In the genomic region with DNA sequence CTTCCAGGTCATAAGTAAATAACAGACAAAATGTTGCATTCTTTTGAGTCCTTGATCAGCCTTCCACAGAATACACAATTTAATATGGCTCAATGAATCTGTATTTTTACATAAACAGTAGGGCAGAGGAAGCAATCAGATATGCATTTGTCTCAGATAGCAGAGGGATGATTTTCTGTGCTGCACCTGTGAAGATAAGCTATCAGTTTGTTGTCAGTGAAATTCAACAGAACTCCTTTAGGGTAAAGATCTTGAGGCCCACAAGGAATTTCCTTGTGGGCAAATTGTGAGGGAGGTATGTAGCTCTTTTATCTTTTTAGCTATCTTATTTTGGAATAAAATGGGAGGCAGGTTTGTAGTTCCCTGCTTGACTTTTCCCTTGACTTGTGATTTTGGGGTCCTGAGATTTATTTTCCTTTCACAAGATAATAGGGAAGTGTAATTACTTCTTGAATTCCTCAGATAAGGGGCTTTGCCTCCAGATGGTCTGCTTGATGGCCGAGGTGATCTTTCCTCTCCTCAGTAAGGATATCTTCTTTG, we compare ENCODE assay signal across 25 cellular contexts.
A peak's percentile ranks its signal among the peaks of the same experiment; 100 is the strongest.
DNase-seq lines count a peak whose midpoint lies in the region; ATAC-seq, FAIRE-seq and TF ChIP-seq lines count a peak whose summit lies in the region.
"Had no signal": no experiment of that assay in that cellular context is flagged by ENCODE, and none has a peak within 500 bp of the region (broad histone marks: within the 10 kb centered on the region; RNA-seq: fewer than 3 reads in every experiment).

No MANE protein-coding gene starts in this region.

- H3K79me2 ChIP-seq in H9 (ENCODE audit: insufficient read depth, low read length): no peaks in the 10 kb centered on the region
- no peaks in the 10 kb centered on the region for H3K79me2 ChIP-seq in H1 (ENCODE audit: control insufficient read depth in 1 of 2, insufficient read depth in 2 of 2, low read length in 2 of 2)

- H3K4me1 ChIP-seq in H9 (ENCODE audit: insufficient read depth, low read length) (peaks cover 7% of the 10 kb centered on the region), H1 (replicated peaks in 1 of 4; ENCODE audit: control insufficient read depth in 3 of 4, insufficient read depth in 4 of 4, low read length in 3 of 4) (peaks cover 0 to 12% (median 7%) of the 10 kb centered on the region in 4 experiments; a peak in 3 of 7 replicates), mesodermal cell (ENCODE audit: control insufficient read depth, insufficient read depth, low read length, poor library complexity, severe bottlenecking) (peaks cover 6% of the 10 kb centered on the region)
- H3K4me1 ChIP-seq: A549 had no signal

- TF ChIP-seq RAD21 in H1 (IDR thresholded peaks at IDR 0.05 in 1 of 2, conservative IDR thresholded peaks at IDR 0.05 in 1 of 2; ENCODE audit: low read depth in 2 of 2, low read length in 2 of 2): no peak

- peaks cover 6 to 16% of the 10 kb centered on the region in 2 experiments; a peak in 4 of 5 replicates for H3K9me3 Mint-ChIP-seq in H9
- no peaks in the 10 kb centered on the region for H3K9me3 Mint-ChIP-seq in activated T-cell treated with anti-CD3 and anti-CD28 coated beads, Interleukin-2, amount 50 U/mL, for 72 hours
- H3K9me3 Mint-ChIP-seq: CD4-positive, alpha-beta T cell had no signal

- ATAC-seq in activated T-cell treated with anti-CD3 and anti-CD28 coated beads, Interleukin-2, amount 50 U/mL, for 72 hours (replicated peaks in 1 of 2): no peak
- ATAC-seq: A549, GM12878, HepG2, Right ventricle myocardium inferior, SK-N-SH treated with all-trans-retinoic acid at 6 μM for 48 hours had no signal

- WGBS in H9 (ENCODE audit: extremely low coverage, insufficient read length, low lambda C conversion rate): no CpG with 5 or more reads among the region's 1 CpG
- WGBS in H1 (ENCODE audit: extremely low coverage in 1 of 2, insufficient coverage in 1 of 2, insufficient read length in 1 of 2, insufficient replicate concordance in 2 of 2, low coverage in 1 of 2, low lambda C conversion rate in 2 of 2, missing lambda C conversion rate in 1 of 2), 2 experiments: 76% methylated on average over 1 of the region's 1 CpG; no CpG with 5 or more reads in 1 of the 2 experiments
- no CpG with 5 or more reads among the region's 1 CpG for WGBS in mesodermal cell (ENCODE audit: insufficient coverage in 2 of 2), 2 experiments

- H3T11ph ChIP-seq in H9 (ENCODE audit: low read length): no peak overlapping the region

- DNase-seq in H9 (no peak), H1 (ENCODE audit: low read depth in 1 of 2, low spot score in 2 of 2) (no peak), cortex of kidney (lab: John Stamatoyannopoulos, UW) (no peak), caudate nucleus (lab: John Stamatoyannopoulos, UW) (no peak), DMS153 treated with DMSO at 0.1 percent for 48 hours (lab: John Stamatoyannopoulos, UW; ENCODE audit: unreplicated experiment) (no peak)
- DNase-seq in activated T-cell treated with anti-CD3 and anti-CD28 coated beads, Interleukin-2, amount 50 U/mL, for 72 hours: no peak
- DNase-seq: AML-193; CD4-positive, alpha-beta T cell; GDM1; Kasumi-1; NCI-H1092 treated with DMSO at 0.1 percent for 48 hours; NCI-H1436 treated with DMSO at 0.1 percent for 48 hours; NCI-H187 treated with DMSO at 0.1 percent for 48 hours; NCI-H2171 treated with DMSO at 0.1 percent for 48 hours; NCI-H524 treated with DMSO at 0.1 percent for 48 hours; NCI-H774 had no signal

- H3K27ac Mint-ChIP-seq in H9: peak overlapping the region; percentile 79 to 89 (median 81); a peak in 6 of 7 replicates
- no peak overlapping the region for H3K27ac Mint-ChIP-seq in activated T-cell treated with anti-CD3 and anti-CD28 coated beads, Interleukin-2, amount 50 U/mL, for 72 hours
- H3K27ac Mint-ChIP-seq: CD4-positive, alpha-beta T cell had no signal

- H2BK5ac ChIP-seq in H9 (ENCODE audit: insufficient read length, low read length) (no peak overlapping the region), H1 (ENCODE audit: low read depth, low read length) (peak overlapping the region; percentile 2; the same call in 1 of the 2 replicates)

- FAIRE-seq in H1 (lab: Jason Lieb, UNC): no peak
- FAIRE-seq: A549, GM12878, H54, HepG2 had no signal

- H3K14ac ChIP-seq in H9 (ENCODE audit: insufficient read depth, low read length): no peak overlapping the region
- no peak overlapping the region for H3K14ac ChIP-seq in H1 (ENCODE audit: insufficient read length)

- H3K4me3 ChIP-seq in H1 (ENCODE audit: extremely low read depth in 1 of 4, insufficient read depth in 2 of 4, low read depth in 3 of 4, low read length in 4 of 4) (no peak overlapping the region; a peak in 1 of 8 replicates), mesodermal cell (ENCODE audit: extremely low read depth, insufficient read depth, low read length, poor library complexity, severe bottlenecking) (no peak overlapping the region)
- H3K4me3 ChIP-seq: A549; BLaER1 treated with 17β-estradiol and CSF1 and Interleukin-3, amounts not matched to agents 10 nM and 100 nM; GM12878; SJCRH30 had no signal

- no peaks in the 10 kb centered on the region for H3K23me2 ChIP-seq in H9 (ENCODE audit: insufficient read length, low read depth, low read length, poor library complexity, severe bottlenecking)
- no peaks in the 10 kb centered on the region for H3K23me2 ChIP-seq in H1 (ENCODE audit: low read depth, low read length)

- TF ChIP-seq CTCF in H9 (conservative IDR thresholded peaks at IDR 0.05) (no peak), H1 (IDR thresholded peaks at IDR 0.05; ENCODE audit: control extremely low read depth in 1 of 3, insufficient read depth in 1 of 3, low read depth in 1 of 3, low read length in 3 of 3) (no peak)

- H3K27me3 Mint-ChIP-seq in H9 (ENCODE audit: low read depth): no peaks in the 10 kb centered on the region
- peaks cover 12% of the 10 kb centered on the region for H3K27me3 Mint-ChIP-seq in activated T-cell treated with anti-CD3 and anti-CD28 coated beads, Interleukin-2, amount 50 U/mL, for 72 hours (ENCODE audit: low read depth)
- H3K27me3 Mint-ChIP-seq: CD4-positive, alpha-beta T cell had no signal

- H3K18ac ChIP-seq in H9 (ENCODE audit: insufficient read length, low read depth, low read length): no peak overlapping the region
- H3K18ac ChIP-seq in H1 (ENCODE audit: extremely low read depth, low read length): peak overlapping the region; percentile 7; the same call in 1 of the 2 replicates

- H2BK15ac ChIP-seq in H9 (ENCODE audit: low read depth, low read length) (no peak overlapping the region), H1 (ENCODE audit: low read length) (no peak overlapping the region)

- H4K91ac ChIP-seq in H9 (ENCODE audit: insufficient read length, low read depth, low read length): no peak overlapping the region
- no peak overlapping the region for H4K91ac ChIP-seq in H1 (replicated peaks; ENCODE audit: insufficient read length, low read length)

- no peak for TF ChIP-seq EP300 in H1 (IDR thresholded peaks at IDR 0.05; ENCODE audit: borderline replicate concordance in 1 of 2, low read depth in 2 of 2, low read length in 2 of 2)

- H3K36me3 Mint-ChIP-seq in H9 (ENCODE audit: insufficient read depth in 1 of 3, low read depth in 3 of 3): peaks cover 21 to 28% (median 27%) of the 10 kb centered on the region in 3 experiments
- peaks cover 0 to 2% of the 10 kb centered on the region in 2 donors for H3K36me3 Mint-ChIP-seq in activated T-cell treated with anti-CD3 and anti-CD28 coated beads, Interleukin-2, amount 50 U/mL, for 72 hours (ENCODE audit: insufficient read depth in 2 of 2)

- H3K27me3 ChIP-seq in H9 (ENCODE audit: insufficient read depth, low read length) (no peaks in the 10 kb centered on the region), H1 (replicated peaks in 1 of 4; ENCODE audit: control insufficient read depth in 3 of 4, extremely low read depth in 1 of 4, insufficient read depth in 3 of 4, low read length in 3 of 4) (no peaks in the 10 kb centered on the region)
- H3K27me3 ChIP-seq: BLaER1 treated with 17β-estradiol and CSF1 and Interleukin-3, amounts not matched to agents 10 nM and 100 nM; SJCRH30 had no signal

- CTCF ChIA-PET in H1 (lab: Charles Lee; ENCODE audit: partially characterized antibody): interaction anchor here (0.7 to 1.5 kb wide), 2 partner anchors 17 to 621 kb away, joined by 3 to 5 read pairs; no protein-coding TSS in a partner anchor

- H3K36me3 ChIP-seq in H1 (ENCODE audit: control insufficient read depth in 2 of 4, insufficient read depth in 4 of 4, low read length in 3 of 4) (no peaks in the 10 kb centered on the region; a peak in 2 of 8 replicates), mesodermal cell (ENCODE audit: control insufficient read depth, insufficient read depth, low read length) (no peaks in the 10 kb centered on the region)
- H3K36me3 ChIP-seq: BLaER1 treated with 17β-estradiol and CSF1 and Interleukin-3, amounts not matched to agents 10 nM and 100 nM; SJCRH30 had no signal

- H3K9ac ChIP-seq in H9 (ENCODE audit: extremely low read depth, insufficient read length, low read length) (no peak overlapping the region), H1 (replicated peaks in 1 of 4; ENCODE audit: extremely low read depth in 1 of 4, low read depth in 3 of 4, low read length in 3 of 4) (no peak overlapping the region)
- H3K9ac ChIP-seq: BLaER1 treated with 17β-estradiol and CSF1 and Interleukin-3, amounts not matched to agents 10 nM and 100 nM had no signal

- no peak overlapping the region for H2BK120ac ChIP-seq in H9 (ENCODE audit: low read depth, low read length, poor library complexity, severe bottlenecking)
- peak overlapping the region; percentile 81 for H2BK120ac ChIP-seq in H1 (replicated peaks; ENCODE audit: low read depth, low read length)

- H2AFZ ChIP-seq in H9 (ENCODE audit: low read length) (no peak overlapping the region), H1 (ENCODE audit: low read length) (no peak overlapping the region)

- no peak overlapping the region for H2AK5ac ChIP-seq in H9 (ENCODE audit: insufficient read length, low read length)
- H2AK5ac ChIP-seq in H1 (ENCODE audit: low read depth, low read length): no peak overlapping the region

- H4K8ac ChIP-seq in H9 (replicated peaks; ENCODE audit: insufficient read length, low read depth, low read length) (no peak overlapping the region), H1 (ENCODE audit: extremely low read depth, insufficient read depth, low read length) (no peak overlapping the region)

- no peak overlapping the region for H3K27ac ChIP-seq in H9 (ENCODE audit: insufficient read length, low read depth, low read length)
- peak overlapping the region; percentile 25; the same call in 1 of the 2 replicates for H3K27ac ChIP-seq in H1 (ENCODE audit: low read depth, low read length)
- H3K27ac ChIP-seq in mesodermal cell (ENCODE audit: low read depth, low read length, severe bottlenecking): peak overlapping the region; percentile 45
- no peak overlapping the region for H3K27ac ChIP-seq in caudate nucleus (ENCODE audit: low read depth, low read length)
- H3K27ac ChIP-seq: A549; BLaER1 treated with 17β-estradiol and CSF1 and Interleukin-3, amounts not matched to agents 10 nM and 100 nM; SJCRH30 had no signal

- no peaks in the 10 kb centered on the region for H3K79me1 ChIP-seq in H9 (ENCODE audit: insufficient read depth, low read depth, low read length, poor library complexity, severe bottlenecking)
- H3K79me1 ChIP-seq in H1 (ENCODE audit: low read depth, low read length): no peaks in the 10 kb centered on the region

- H3K4me2 ChIP-seq in H9 (ENCODE audit: insufficient read depth, insufficient read length, low read length) (no peak overlapping the region), H1 (ENCODE audit: insufficient read depth in 1 of 2, low read depth in 2 of 2, low read length in 2 of 2) (no peak overlapping the region)
- H3K4me2 ChIP-seq: A549 had no signal

- H2BK12ac ChIP-seq in H9 (ENCODE audit: insufficient read length, low read depth, low read length) (no peak overlapping the region), H1 (ENCODE audit: low read depth, low read length) (no peak overlapping the region)

- H2BK20ac ChIP-seq in H9 (ENCODE audit: low read depth, low read length, poor library complexity, severe bottlenecking) (no peak overlapping the region), H1 (ENCODE audit: low read length) (peak overlapping the region; percentile 6; the same call in 1 of the 2 replicates)

- H4K20me1 ChIP-seq in H9 (ENCODE audit: control insufficient read depth, insufficient read depth, insufficient read length): no peaks in the 10 kb centered on the region
- no peaks in the 10 kb centered on the region for H4K20me1 ChIP-seq in H1 (replicated peaks in 1 of 2; ENCODE audit: control insufficient read depth in 1 of 2, insufficient read depth in 2 of 2, low read length in 2 of 2)
- H4K20me1 ChIP-seq: BLaER1 treated with 17β-estradiol and CSF1 and Interleukin-3, amounts not matched to agents 10 nM and 100 nM had no signal

- H3K4ac ChIP-seq in H9 (ENCODE audit: low read depth, low read length) (no peak overlapping the region), H1 (replicated peaks; ENCODE audit: insufficient read length, low read depth, low read length) (no peak overlapping the region)

- H3K23ac ChIP-seq in H9 (ENCODE audit: insufficient read length, low read depth, low read length) (no peak overlapping the region), H1 (ENCODE audit: insufficient read length) (no peak overlapping the region)

- no peaks in the 10 kb centered on the region for H3K9me3 ChIP-seq in H9 (ENCODE audit: control insufficient read depth, low read depth, low read length)
- peaks cover 7 to 11% of the 10 kb centered on the region in 2 experiments for H3K9me3 ChIP-seq in H1 (ENCODE audit: insufficient read depth in 2 of 2, low read depth in 1 of 2, low read length in 1 of 2)
- peaks cover 10% of the 10 kb centered on the region for H3K9me3 ChIP-seq in mesodermal cell (ENCODE audit: control insufficient read depth, low read length)
- H3K9me3 ChIP-seq: A549; BLaER1 treated with 17β-estradiol and CSF1 and Interleukin-3, amounts not matched to agents 10 nM and 100 nM; SJCRH30 had no signal

- no peak for TF ChIP-seq POLR2A in H1 (IDR thresholded peaks at IDR 0.05; ENCODE audit: control extremely low read depth in 1 of 2, low read depth in 2 of 2, low read length in 2 of 2)

- H3K56ac ChIP-seq in H9 (ENCODE audit: insufficient read length, low read depth, low read length) (no peak overlapping the region), H1 (replicated peaks; ENCODE audit: insufficient read length, low read depth, low read length) (no peak overlapping the region)

- POLR2A ChIA-PET in H1 (lab: Charles Lee; ENCODE audit: partially characterized antibody): interaction anchor here (0.7 to 2.9 kb wide), 4 partner anchors 8 to 75 kb away, joined by 3 to 10 read pairs (median 4); no protein-coding TSS in a partner anchor

- H4K5ac ChIP-seq in H9 (ENCODE audit: insufficient read length, low read depth, low read length): no peak overlapping the region
- H4K5ac ChIP-seq in H1 (ENCODE audit: insufficient read length, low read depth, low read length): peak overlapping the region; percentile 70

- H3K4me3 Mint-ChIP-seq in H9: 0 out of 5 replicates have a peak overlapping the region, but pooled peaks of 1 of the 2 experiments have one; percentile 7
- H3K4me3 Mint-ChIP-seq in activated T-cell treated with anti-CD3 and anti-CD28 coated beads, Interleukin-2, amount 50 U/mL, for 72 hours: no peak overlapping the region
- H3K4me3 Mint-ChIP-seq: CD4-positive, alpha-beta T cell had no signal

- H3K4me1 Mint-ChIP-seq in H9: peaks cover 46 to 54% of the 10 kb centered on the region in 2 experiments
- peaks cover 4% of the 10 kb centered on the region for H3K4me1 Mint-ChIP-seq in activated T-cell treated with anti-CD3 and anti-CD28 coated beads, Interleukin-2, amount 50 U/mL, for 72 hours (ENCODE audit: low read depth)

Comparison
In these comparisons a context has a peak if more than half of its experiments do, and no peak if none do; other contexts are left out.
1. H3K27ac ChIP-seq: peak in H1 (single experiment) and mesodermal cell (single experiment); none in H9 (single experiment) and caudate nucleus (single experiment).